ENCODE assay signal across 8 cellular contexts in genomic region chr13:23510979-23511735, GRCh38. TPM values are rescaled to one million over a fixed set of nuclear protein-coding genes. Genes with fewer than 3 reads are reported as not detected.
DNase-seq lines count a peak whose midpoint lies in the region; ATAC-seq and TF ChIP-seq lines count a peak whose summit lies in the region.

No MANE protein-coding gene starts in this region.

- no peak overlapping the region for H4K12ac ChIP-seq in trophoblast cell (ENCODE audit: low read depth, low read length)

- peak; percentile 40 for TF ChIP-seq CTCF in GM13976 (IDR thresholded peaks at IDR 0.05; ENCODE audit: borderline replicate concordance, control extremely low read depth, extremely low read depth, insufficient read depth, missing control alignments)

- no peak overlapping the region for H2AK5ac ChIP-seq in trophoblast cell (ENCODE audit: low read length)

- WGBS in trophoblast cell (ENCODE audit: extremely low coverage, insufficient coverage, insufficient read length): no CpG with 5 or more reads among the region's 4 CpGs

- no peaks in the 10 kb centered on the region for H3K9me3 ChIP-seq in trophoblast cell (ENCODE audit: insufficient read depth, low read depth, low read length)

- H3K9ac ChIP-seq in trophoblast cell (ENCODE audit: low read length): no peak overlapping the region

- H3K4me1 Mint-ChIP-seq in activated naive CD8-positive, alpha-beta T cell treated with anti-CD3 and anti-CD28 coated beads for 36 hours: no peaks in the 10 kb centered on the region

- H3K14ac ChIP-seq in trophoblast cell (ENCODE audit: low read length): peak overlapping the region; percentile 26

- no peak overlapping the region for H3K4me2 ChIP-seq in trophoblast cell (ENCODE audit: low read length)

- peak overlapping the region; percentile 71 for H4K91ac ChIP-seq in trophoblast cell (ENCODE audit: low read depth, low read length)

- H3K4me1 ChIP-seq in trophoblast cell (ENCODE audit: control insufficient read depth in 1 of 2, insufficient read depth in 2 of 2, low read length in 2 of 2): peaks cover 19 to 33% of the 10 kb centered on the region in 2 experiments

- DNase-seq in GM13976 (ENCODE audit: low spot score): peak; percentile 68
- peak; percentile 44 for DNase-seq in NCI-H2171 (lab: John Stamatoyannopoulos, UW)
- no peak for DNase-seq in epithelial cell of prostate (ENCODE audit: low read depth, low spot score)
- DNase-seq in trophoblast cell: peak in 1 of 2 donors; percentile 20
- DNase-seq in germinal center (ENCODE audit: low spot score): no peak
- DNase-seq in activated CD4-positive, CD25-positive, alpha-beta regulatory T cell treated with anti-CD3 and anti-CD28 coated beads, Interleukin-2, amount 50 U/mL, for 72 hours: no peak
- no peak for DNase-seq in activated naive CD8-positive, alpha-beta T cell treated with anti-CD3 and anti-CD28 coated beads for 36 hours

- no peak overlapping the region for H3K4me3 Mint-ChIP-seq in activated naive CD8-positive, alpha-beta T cell treated with anti-CD3 and anti-CD28 coated beads for 36 hours

- peak overlapping the region; percentile 9 for H2BK12ac ChIP-seq in trophoblast cell (ENCODE audit: low read length)

- no peak overlapping the region for H3K4ac ChIP-seq in trophoblast cell (ENCODE audit: low read depth, low read length)

- no peak overlapping the region for H3K18ac ChIP-seq in trophoblast cell (ENCODE audit: low read length)

- H2AFZ ChIP-seq in trophoblast cell (ENCODE audit: insufficient read depth, low read length, poor library complexity): no peak overlapping the region

- peak overlapping the region; percentile 64 for H4K8ac ChIP-seq in trophoblast cell (ENCODE audit: low read depth, low read length)

- H2BK120ac ChIP-seq in trophoblast cell (ENCODE audit: insufficient read depth, low read length, poor library complexity): peak overlapping the region; percentile 18

- H3K27me3 Mint-ChIP-seq in activated naive CD8-positive, alpha-beta T cell treated with anti-CD3 and anti-CD28 coated beads for 36 hours: peaks cover 34% of the 10 kb centered on the region

- H3K27me3 ChIP-seq in trophoblast cell (ENCODE audit: insufficient read depth, low read length): no peaks in the 10 kb centered on the region

- peaks cover 7% of the 10 kb centered on the region for H3K79me2 ChIP-seq in trophoblast cell (ENCODE audit: control insufficient read depth, insufficient read depth, low read length, poor library complexity)

- no peak overlapping the region for H2BK5ac ChIP-seq in trophoblast cell (ENCODE audit: low read depth, low read length, poor library complexity)

- peak overlapping the region; percentile 45 for H3K27ac ChIP-seq in epithelial cell of prostate
- H3K27ac ChIP-seq in trophoblast cell (ENCODE audit: low read depth, low read length): no peak overlapping the region

- no peaks in the 10 kb centered on the region for H3K9me3 Mint-ChIP-seq in activated naive CD8-positive, alpha-beta T cell treated with anti-CD3 and anti-CD28 coated beads for 36 hours

- no peaks in the 10 kb centered on the region for H3K36me3 ChIP-seq in trophoblast cell (ENCODE audit: control insufficient read depth in 1 of 2, insufficient read depth in 2 of 2, low read length in 2 of 2)

- ATAC-seq in HG02840 (IDR thresholded peaks at IDR 0.05; ENCODE audit: low FRiP score, unreplicated experiment): no peak

- in situ Hi-C loops in GM13976 (cut with MboI; ENCODE audit: low sequenced_read_pairs, unreplicated experiment): no loop called here

- H3K27ac Mint-ChIP-seq in activated naive CD8-positive, alpha-beta T cell treated with anti-CD3 and anti-CD28 coated beads for 36 hours: no peak overlapping the region

- peaks cover 44% of the 10 kb centered on the region for H3K79me1 ChIP-seq in trophoblast cell (ENCODE audit: low read length)

- H3K23ac ChIP-seq in trophoblast cell (ENCODE audit: low read length): no peak overlapping the region

- H3K36me3 Mint-ChIP-seq in activated naive CD8-positive, alpha-beta T cell treated with anti-CD3 and anti-CD28 coated beads for 36 hours: no peaks in the 10 kb centered on the region

- H3K4me3 ChIP-seq in trophoblast cell (ENCODE audit: low read depth, low read length): no peak overlapping the region

RNA-seq across cellular contexts. Expression of gene TNFRSF19, which starts 59.1 kb away (rescaled TPM):
- polyA plus RNA-seq in trophoblast cell (2013): 85.2 and 86.7 TPM in 2 replicates
- total RNA-seq in activated naive CD8-positive, alpha-beta T cell treated with anti-CD3 and anti-CD28 coated beads for 36 hours: under 1 TPM; 0.06 to 0.08 TPM

Comparison
In these comparisons a context has a peak if more than half of its experiments do, and no peak if none do; other contexts are left out.
1. DNase-seq: peak in GM13976 (single experiment) and NCI-H2171 (single experiment); none in epithelial cell of prostate (single experiment), germinal center (single experiment), activated CD4-positive, CD25-positive, alpha-beta regulatory T cell treated with anti-CD3 and anti-CD28 coated beads, Interleukin-2, amount 50 U/mL, for 72 hours (single experiment) and activated naive CD8-positive, alpha-beta T cell treated with anti-CD3 and anti-CD28 coated beads for 36 hours (single experiment).